Comparison of ENCODE assay signal across 8 cellular contexts in the genomic region with DNA sequence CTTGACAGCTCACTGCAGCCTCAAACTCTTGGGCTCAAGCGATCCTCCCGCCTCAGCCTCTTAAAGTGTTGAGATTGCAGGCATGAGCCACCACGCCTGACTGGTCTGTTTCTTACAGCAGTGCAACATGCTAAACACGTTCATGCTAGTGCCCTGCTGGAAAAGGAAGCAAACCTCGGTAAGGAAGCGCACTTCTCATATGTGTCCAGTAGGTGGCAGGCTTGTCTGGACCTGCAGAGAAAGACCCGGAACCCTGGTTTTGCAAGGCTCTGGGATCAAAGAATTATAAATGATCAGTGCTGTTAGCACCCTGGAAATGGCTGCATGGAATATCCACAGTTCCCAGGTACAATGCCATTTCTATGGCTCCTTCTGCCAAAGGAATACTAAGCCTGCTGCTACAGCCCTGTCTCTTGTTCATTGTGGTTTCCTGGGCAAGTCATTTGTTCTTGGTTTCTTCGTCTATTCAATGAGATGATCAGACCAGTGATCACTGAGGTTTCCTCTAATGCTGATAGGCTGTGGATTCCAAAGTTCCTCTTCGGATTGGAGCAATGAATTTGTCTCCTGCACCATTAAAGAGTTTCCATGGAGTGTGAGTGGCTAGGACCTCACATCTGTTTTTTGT. TPM values are rescaled to one million over a fixed set of nuclear protein-coding genes. Genes with fewer than 3 reads are reported as not detected.
DNase-seq lines count a peak whose midpoint lies in the region; ATAC-seq, FAIRE-seq and TF ChIP-seq lines count a peak whose summit lies in the region.

No MANE protein-coding gene starts in this region.

- no peaks in the 10 kb centered on the region for H3K9me3 ChIP-seq in adrenal gland (replicated peaks in 1 of 3)
- no peaks in the 10 kb centered on the region for H3K9me3 ChIP-seq in heart right ventricle

- WGBS in adrenal gland, 4 donors = 2 to 7% (median 6%) methylated on average over 5 to 9 of the region's 9 CpGs
- WGBS in heart right ventricle, 2 donors = 9 to 11% methylated on average over 9 of the region's 9 CpGs

- H3K27ac ChIP-seq in adrenal gland (no peak overlapping the region), heart right ventricle (no peak overlapping the region)

- H3K27me3 ChIP-seq in adrenal gland (no peaks in the 10 kb centered on the region), heart right ventricle (peaks cover 0 to 6% (median 0%) of the 10 kb centered on the region in 7 donors)

- DNase-seq in Ammon's horn (ENCODE audit: low spot score) = peak; percentile 89
- DNase-seq in GM19239 (ENCODE audit: insufficient read length, low spot score) = no peak
- DNase-seq in NCI-H1105 treated with DMSO at 0.1 percent for 48 hours (lab: John Stamatoyannopoulos, UW) = peak; percentile 70
- DNase-seq in SKM-1 treated with dmso at 0.1 percent for 144 hours (lab: John Stamatoyannopoulos, UW; ENCODE audit: unreplicated experiment) = peak; percentile 71
- DNase-seq in adrenal gland = peak; percentile 54 to 87 (median 72)
- DNase-seq in heart right ventricle = peak in 1 of 2 donors; percentile 64
- DNase-seq in renal cortical epithelial cell (ENCODE audit: low read depth) = peak; percentile 64

- intact Hi-C loops in adrenal gland (cut with DNase I) (no loop called here), heart right ventricle (cut with DNase I) (loop anchor here in 1 of 10 donors (5.0 kb wide), 1 partner anchor 587 kb away; no protein-coding TSS in a partner anchor)

- no peak overlapping the region for H3K4me3 ChIP-seq in adrenal gland
- no peak overlapping the region for H3K4me3 ChIP-seq in heart right ventricle

- peak; percentile 72 to 96 (median 80) for TF ChIP-seq CTCF in adrenal gland (IDR thresholded peaks at IDR 0.05)
- peak; percentile 82 to 97 (median 92) for TF ChIP-seq CTCF in heart right ventricle (IDR thresholded peaks at IDR 0.05)

- H3K36me3 ChIP-seq in adrenal gland (replicated peaks in 1 of 2) = no peaks in the 10 kb centered on the region
- H3K36me3 ChIP-seq in heart right ventricle = no peaks in the 10 kb centered on the region

- no peak for TF ChIP-seq POLR2A in adrenal gland (IDR thresholded peaks at IDR 0.05)

- ATAC-seq in heart right ventricle = peak; percentile 64 to 84 (median 72)
- ATAC-seq in GM21529 (IDR thresholded peaks at IDR 0.05; ENCODE audit: unreplicated experiment) = no peak

- H3K4me1 ChIP-seq in adrenal gland (replicated peaks in 1 of 2) (no peaks in the 10 kb centered on the region), heart right ventricle (peaks cover 0 to 10% (median 6%) of the 10 kb centered on the region in 9 donors)

- FAIRE-seq in GM19239 (lab: Jason Lieb, UNC) = peak; percentile 99

RNA-seq across cellular contexts. Expression of a gene that starts 15.9 kb away (rescaled TPM):
- total RNA-seq in adrenal gland (not detected), heart right ventricle (not detected), renal cortical epithelial cell (not detected in 2 replicates)
- polyA plus RNA-seq in adrenal gland (not detected), heart right ventricle (not detected)

RNA-seq across cellular contexts. Expression of a gene that starts 24.6 kb away (rescaled TPM):
- total RNA-seq in adrenal gland (1 to 10 TPM in 6 of 8 donors, under 1 TPM in 2; 0.26 to 4.1 (median 1.6) TPM), heart right ventricle (1 to 10 TPM in 7 of 10 donors, under 1 TPM in 3; 0.73 to 3.7 (median 1.4) TPM), renal cortical epithelial cell (0.94 and 15.5 TPM in 2 replicates)
- polyA plus RNA-seq in adrenal gland (1 to 10 TPM in 1 of 3 donors, under 1 TPM in 2; 0.48 to 1.3 (median 0.67) TPM), heart right ventricle (1 to 10 TPM in 1 of 2 donors, under 1 TPM in 1; 0.22 to 1.0 TPM)

RNA-seq across cellular contexts. Expression of a gene that starts 40.5 kb away (rescaled TPM):
- total RNA-seq in adrenal gland = 10 to 100 TPM in 1 of 8 donors, 1 to 10 TPM in 5, under 1 TPM in 2; 0.18 to 12.4 (median 3.7) TPM
- polyA plus RNA-seq in adrenal gland = 10 to 100 TPM in 2 of 3 donors, 1 to 10 TPM in 1; 1.8 to 76.0 (median 47.7) TPM
- total RNA-seq in heart right ventricle = 1 to 10 TPM in 3 of 10 donors, under 1 TPM in 2, not detected in 5; 0.62 to 3.3 (median 1.1) TPM
- 1 to 10 TPM; 1.6 to 2.5 TPM for polyA plus RNA-seq in heart right ventricle
- total RNA-seq in renal cortical epithelial cell = 6.7 TPM in 1 of 2 replicates, not detected in the other

RNA-seq across cellular contexts. Expression of a gene that starts 40.8 kb away (rescaled TPM):
- 10 to 100 TPM in 6 of 8 donors, 1 to 10 TPM in 2; 7.2 to 47.4 (median 13.5) TPM for total RNA-seq in adrenal gland
- polyA plus RNA-seq in adrenal gland = 10 to 100 TPM; 10.5 to 13.5 (median 12.1) TPM
- 10 to 100 TPM in 8 of 10 donors, 1 to 10 TPM in 2; 6.6 to 18.6 (median 12.2) TPM for total RNA-seq in heart right ventricle
- polyA plus RNA-seq in heart right ventricle = 10 to 100 TPM in 1 of 2 donors, 1 to 10 TPM in 1; 8.7 to 21.0 TPM
- 8.4 and 8.9 TPM in 2 replicates for total RNA-seq in renal cortical epithelial cell
